1 cellular context compared by ENCODE assay signal in genomic region chr3:21435871-21436270, GRCh38.
TF ChIP-seq lines count a peak whose summit lies in the region.

No MANE protein-coding gene starts in this region.

TF ChIP-seq in GM12878, 131 proteins besides CTCF, POLR2A, EP300 and RAD21 (continued from another document):
- no peak for TF ChIP-seq ZBTB33 (IDR thresholded peaks at IDR 0.05)
- no peak for TF ChIP-seq PAX8 (IDR thresholded peaks at IDR 0.05)
- TF ChIP-seq, protein P1, sequence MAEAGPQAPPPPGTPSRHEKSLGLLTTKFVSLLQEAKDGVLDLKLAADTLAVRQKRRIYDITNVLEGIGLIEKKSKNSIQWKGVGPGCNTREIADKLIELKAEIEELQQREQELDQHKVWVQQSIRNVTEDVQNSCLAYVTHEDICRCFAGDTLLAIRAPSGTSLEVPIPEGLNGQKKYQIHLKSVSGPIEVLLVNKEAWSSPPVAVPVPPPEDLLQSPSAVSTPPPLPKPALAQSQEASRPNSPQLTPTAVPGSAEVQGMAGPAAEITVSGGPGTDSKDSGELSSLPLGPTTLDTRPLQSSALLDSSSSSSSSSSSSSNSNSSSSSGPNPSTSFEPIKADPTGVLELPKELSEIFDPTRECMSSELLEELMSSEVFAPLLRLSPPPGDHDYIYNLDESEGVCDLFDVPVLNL (IDR thresholded peaks at IDR 0.05; ENCODE audit: low read depth, low read length): no peak
- TF ChIP-seq NR2C1 (IDR thresholded peaks at IDR 0.05): no peak
- TF ChIP-seq SUZ12 (IDR thresholded peaks at IDR 0.05; ENCODE audit: unreplicated experiment): no peak
- TF ChIP-seq ATF7 (IDR thresholded peaks at IDR 0.05; ENCODE audit: low read depth): no peak
- TF ChIP-seq JUNB (IDR thresholded peaks at IDR 0.05): no peak
- TF ChIP-seq USF2 (IDR thresholded peaks at IDR 0.05; ENCODE audit: borderline replicate concordance, low read depth, low read length): no peak
- TF ChIP-seq SRF (IDR thresholded peaks at IDR 0.05; ENCODE audit: low read depth in 2 of 2, low read length in 2 of 2): no peak
TF ChIP-seq in GM12878: peak in this region for 0.
